Comparison of ENCODE assay signal across 8 cellular contexts in genomic region chr12:121581681-121582439, GRCh38. TPM values are rescaled to one million over a fixed set of nuclear protein-coding genes. Genes with fewer than 3 reads are reported as not detected.
A peak's percentile ranks its signal among the peaks of the same experiment; 100 is the strongest.
DNase-seq lines count a peak whose midpoint lies in the region; ATAC-seq and TF ChIP-seq lines count a peak whose summit lies in the region.

No MANE protein-coding gene starts in this region.

- peak overlapping the region; percentile 99 for H3K4me2 ChIP-seq in PC-3 (ENCODE audit: low read length)

- no TSS peak for BruUV-seq in PC-3 (replicated peaks; lab: Mats Ljungman, UMichigan)

- H3K79me2 ChIP-seq in PC-3 (ENCODE audit: low read length) = peaks cover 30% of the 10 kb centered on the region

- peak overlapping the region; percentile 92; the same call in 1 of the 2 replicates for H2AFZ ChIP-seq in PC-3 (ENCODE audit: low read length)

- POLR2A ChIA-PET in PC-3 (lab: Charles Lee; ENCODE audit: unreplicated experiment) = no interaction called here

- DNase-seq in GM04503 (ENCODE audit: low read depth) (peak; percentile 24), PC-3 (no peak), dorsolateral prefrontal cortex (peak in 1 of 10 donors; percentile 36), mucosa of gallbladder (ENCODE audit: low spot score) (peak; percentile 38), vagina (ENCODE audit: extremely low spot score in 2 of 2) (no peak), SKM-1 treated with dmso at 0.1 percent for 144 hours (lab: John Stamatoyannopoulos, UW; ENCODE audit: unreplicated experiment) (no peak), NCI-H1105 (lab: John Stamatoyannopoulos, UW) (no peak)

- peak overlapping the region; percentile 82 for H3K4me3 ChIP-seq in PC-3 (ENCODE audit: low read length)
- H3K4me3 ChIP-seq in dorsolateral prefrontal cortex = peak overlapping the region; percentile 42 to 90 (median 75)
- peak overlapping the region; percentile 54 to 74 for H3K4me3 ChIP-seq in vagina

- TF ChIP-seq CTCF in PC-3 (conservative IDR thresholded peaks at IDR 0.05; ENCODE audit: low read depth, low read length) = no peak
- peak in 10 of 56 donors; percentile 8 to 26 (median 14) for TF ChIP-seq CTCF in dorsolateral prefrontal cortex (IDR thresholded peaks at IDR 0.05 in 54 of 56, conservative IDR thresholded peaks at IDR 0.05 in 2 of 56; ENCODE audit: low read depth in 1 of 56, partially characterized antibody in 56 of 56)
- TF ChIP-seq CTCF in vagina (IDR thresholded peaks at IDR 0.05) = no peak

- intact Hi-C loops in PC-3 (cut with micrococcal nuclease) (loop anchor here (2.0 kb wide), 1 partner anchor 45 kb away; the partner anchor contains the start of gene ORAI1), dorsolateral prefrontal cortex (cut with DNase I) (loop anchor here in 1 of 2 donors (5.0 kb wide), 1 partner anchor 45 kb away; the partner anchor contains the start of gene ORAI1), vagina (cut with DNase I) (loop anchor here (1.0 kb wide), 1 partner anchor 28 kb away; no protein-coding TSS in a partner anchor)

- no peaks in the 10 kb centered on the region for H4K20me1 ChIP-seq in PC-3 (ENCODE audit: low read length)

- H3K9ac ChIP-seq in PC-3 (ENCODE audit: low read length) = no peak overlapping the region

- no peak for TF ChIP-seq POLR2A in vagina (IDR thresholded peaks at IDR 0.05)

- H3K36me3 ChIP-seq in PC-3 (ENCODE audit: low read depth, low read length) = no peaks in the 10 kb centered on the region
- H3K36me3 ChIP-seq in vagina = no peaks in the 10 kb centered on the region

- H3F3A ChIP-seq in PC-3 (ENCODE audit: low read length, unreplicated experiment) = peaks cover 6% of the 10 kb centered on the region

- no peaks in the 10 kb centered on the region for H3K9me3 ChIP-seq in PC-3 (ENCODE audit: low read length)
- H3K9me3 ChIP-seq in vagina = no peaks in the 10 kb centered on the region

- no peak overlapping the region for H3K27ac ChIP-seq in PC-3 (ENCODE audit: low read length)
- H3K27ac ChIP-seq in dorsolateral prefrontal cortex = peak overlapping the region; percentile 72 to 97 (median 94)
- H3K27ac ChIP-seq in vagina = peak overlapping the region; percentile 86

- H3K9me2 ChIP-seq in PC-3 (replicated peaks; ENCODE audit: low read length) = no peaks in the 10 kb centered on the region

- H3K4me1 ChIP-seq in PC-3 (ENCODE audit: insufficient read depth, low read length) (peaks cover 43% of the 10 kb centered on the region), vagina (peaks cover 45% of the 10 kb centered on the region)

- ATAC-seq in PC-3 (no peak), HG03139 (IDR thresholded peaks at IDR 0.05; ENCODE audit: unreplicated experiment) (no peak)

- no peaks in the 10 kb centered on the region for H3K27me3 ChIP-seq in PC-3 (ENCODE audit: low read length)
- no peaks in the 10 kb centered on the region for H3K27me3 ChIP-seq in dorsolateral prefrontal cortex
- no peaks in the 10 kb centered on the region for H3K27me3 ChIP-seq in vagina

- CTCF ChIA-PET in PC-3 (lab: Charles Lee) = interaction anchor here (0.5 kb wide), 1 partner anchor 31 kb away, joined by 6 read pairs; no protein-coding TSS in a partner anchor

RNA-seq across cellular contexts. Expression of gene KDM2B, which starts 1.0 kb away (rescaled TPM):
- total RNA-seq in PC-3 (2014; rRNA removed) (52.5 and 72.3 TPM in 2 replicates), dorsolateral prefrontal cortex (10 to 100 TPM; 32.1 to 60.8 (median 45.3) TPM), mucosa of gallbladder (26.9 TPM), vagina (18.9 TPM)

RNA-seq across cellular contexts. Expression of gene ORAI1, which starts 44.5 kb away (rescaled TPM):
- total RNA-seq in PC-3 (2014; rRNA removed) (31.4 and 35.0 TPM in 2 replicates), dorsolateral prefrontal cortex (1 to 10 TPM; 1.9 to 9.7 (median 4.6) TPM), mucosa of gallbladder (28.9 TPM), vagina (18.2 TPM)

Comparison
In these comparisons a context has a peak if more than half of its experiments do, and no peak if none do; other contexts are left out.
1. DNase-seq: peak in GM04503 (single experiment) and mucosa of gallbladder (single experiment); none in PC-3 (single experiment), vagina (0 of 2), SKM-1 treated with dmso at 0.1 percent for 144 hours (single experiment) and NCI-H1105 (single experiment).
2. Peak in every context shown above with its lines, with median percentiles within 50 percentile points of each other: H3K4me3 ChIP-seq.